Comparison of ENCODE assay signal across 18 cellular contexts in the genomic region with DNA sequence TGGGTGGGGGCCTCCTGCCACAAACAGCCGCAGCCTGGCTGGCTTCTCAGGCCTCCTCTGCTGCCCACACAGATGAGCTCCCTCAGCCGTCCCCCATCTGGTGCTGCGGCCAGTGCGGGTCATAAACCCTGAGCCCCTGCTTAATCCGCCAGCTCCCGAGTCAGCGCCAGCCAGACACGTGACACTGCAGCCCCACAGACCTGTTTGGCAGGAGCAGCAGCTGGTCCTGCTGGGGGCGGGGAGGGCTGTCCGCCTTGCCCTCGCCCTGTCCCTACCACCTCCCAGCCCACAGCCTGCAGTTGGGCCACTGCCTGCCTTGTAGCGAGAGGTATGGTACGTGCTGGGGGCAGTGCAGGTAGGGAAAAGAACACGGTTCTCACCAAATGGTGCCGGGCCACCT.
DNase-seq lines count a peak whose midpoint lies in the region; ATAC-seq, FAIRE-seq and TF ChIP-seq lines count a peak whose summit lies in the region.
"Had no signal": no experiment of that assay in that cellular context is flagged by ENCODE, and none has a peak within 500 bp of the region (broad histone marks: within the 10 kb centered on the region; RNA-seq: fewer than 3 reads in every experiment).

No MANE protein-coding gene starts in this region.

- no peak overlapping the region for H2BK5ac ChIP-seq in H1 (ENCODE audit: low read depth, low read length)

- WGBS in H1 (ENCODE audit: extremely low coverage in 1 of 2, insufficient coverage in 1 of 2, insufficient read length in 1 of 2, insufficient replicate concordance in 2 of 2, low coverage in 1 of 2, low lambda C conversion rate in 2 of 2, missing lambda C conversion rate in 1 of 2), 2 experiments, result 89% methylated on average over 15 of the region's 15 CpGs; no CpG with 5 or more reads in 1 of the 2 experiments

- H3K4me2 ChIP-seq in H1 (ENCODE audit: insufficient read depth in 1 of 2, low read depth in 2 of 2, low read length in 2 of 2), result no peak overlapping the region
- H3K4me2 ChIP-seq: PC-9 had no signal

- H2BK20ac ChIP-seq in H1 (ENCODE audit: low read length), result no peak overlapping the region

- peaks cover 9% of the 10 kb centered on the region for H3K36me3 Mint-ChIP-seq in stimulated activated memory B cell treated with anti-CD40 and anti-IgM and Interleukin-4, amounts not matched to agents 10 μg/mL and 1 μg/mL and 100 μg/mL, for 72 hours

- no peak overlapping the region for H3K4ac ChIP-seq in H1 (replicated peaks; ENCODE audit: insufficient read length, low read depth, low read length)

- 0 out of 2 replicates have a peak overlapping the region, but pooled peaks have one; percentile 6 for H2AK5ac ChIP-seq in H1 (ENCODE audit: low read depth, low read length)

- no peak overlapping the region for H2BK120ac ChIP-seq in H1 (replicated peaks; ENCODE audit: low read depth, low read length)

- no peak overlapping the region for H3K4me3 ChIP-seq in H1 (ENCODE audit: extremely low read depth in 1 of 4, insufficient read depth in 2 of 4, low read depth in 3 of 4, low read length in 4 of 4)
- H3K4me3 ChIP-seq: coronary artery, PC-9 had no signal

- H2BK15ac ChIP-seq in H1 (ENCODE audit: low read length), result peak overlapping the region; percentile 72; the same call in 1 of the 2 replicates

- no peak for FAIRE-seq in H1 (lab: Jason Lieb, UNC)
- FAIRE-seq: astrocyte had no signal

- no peak overlapping the region for H3K18ac ChIP-seq in H1 (ENCODE audit: extremely low read depth, low read length)

- H2AFZ ChIP-seq in H1 (ENCODE audit: low read length), result no peak overlapping the region
- H2AFZ ChIP-seq: PC-9 had no signal

- H3K23me2 ChIP-seq in H1 (ENCODE audit: low read depth, low read length), result no peaks in the 10 kb centered on the region

- DNase-seq in H1 (ENCODE audit: low read depth in 1 of 2, low spot score in 2 of 2) (no peak), myocyte (ENCODE audit: low read depth) (peak; percentile 56), GDM1 (lab: John Stamatoyannopoulos, UW) (no peak), DMS79 treated with DMSO at 0.1 percent for 48 hours (lab: John Stamatoyannopoulos, UW) (no peak)
- DNase-seq: activated CD8-positive, alpha-beta memory T cell treated with anti-CD3 and anti-CD28 coated beads for 24 hours; activated effector memory CD4-positive, alpha-beta T cell treated with Interleukin-2 at 50 U/mL for 16 hours; AML-193; DMS79; midbrain; NCI-H187; PC-9 had no signal

- H3K27me3 ChIP-seq in H1 (replicated peaks in 1 of 4; ENCODE audit: control insufficient read depth in 3 of 4, extremely low read depth in 1 of 4, insufficient read depth in 3 of 4, low read length in 3 of 4), result no peaks in the 10 kb centered on the region

- H3K27ac Mint-ChIP-seq in stimulated activated memory B cell treated with anti-CD40 and anti-IgM and Interleukin-4, amounts not matched to agents 10 μg/mL and 1 μg/mL and 100 μg/mL, for 72 hours, result peak overlapping the region; percentile 42

- peaks cover 0 to 5% of the 10 kb centered on the region in 2 experiments; a peak in 2 of 4 replicates for H3K9me3 ChIP-seq in H1 (ENCODE audit: insufficient read depth in 2 of 2, low read depth in 1 of 2, low read length in 1 of 2)

- peaks cover 1 to 6% of the 10 kb centered on the region in 2 experiments for H4K20me1 ChIP-seq in H1 (replicated peaks in 1 of 2; ENCODE audit: control insufficient read depth in 1 of 2, insufficient read depth in 2 of 2, low read length in 2 of 2)

- H4K91ac ChIP-seq in H1 (replicated peaks; ENCODE audit: insufficient read length, low read length), result no peak overlapping the region

- TF ChIP-seq POLR2A in H1 (IDR thresholded peaks at IDR 0.05; ENCODE audit: control extremely low read depth in 1 of 2, low read depth in 2 of 2, low read length in 2 of 2), result no peak

- no peak overlapping the region for H4K5ac ChIP-seq in H1 (ENCODE audit: insufficient read length, low read depth, low read length)

- POLR2A ChIA-PET in H1 (lab: Charles Lee; ENCODE audit: partially characterized antibody), result no interaction called here

- no peak overlapping the region for H3K14ac ChIP-seq in H1 (ENCODE audit: insufficient read length)

- peaks cover 2% of the 10 kb centered on the region; the same call in 1 of the 2 replicates for H3K79me1 ChIP-seq in H1 (ENCODE audit: low read depth, low read length)

- no peak overlapping the region for H4K8ac ChIP-seq in H1 (ENCODE audit: extremely low read depth, insufficient read depth, low read length)

- no peak overlapping the region for H3K27ac ChIP-seq in H1 (ENCODE audit: low read depth, low read length)
- H3K27ac ChIP-seq: coronary artery, epithelial cell of prostate, PC-9 had no signal

- no peaks in the 10 kb centered on the region for H3K27me3 Mint-ChIP-seq in stimulated activated memory B cell treated with anti-CD40 and anti-IgM and Interleukin-4, amounts not matched to agents 10 μg/mL and 1 μg/mL and 100 μg/mL, for 72 hours

- H3K4me1 ChIP-seq in H1 (replicated peaks in 1 of 4; ENCODE audit: control insufficient read depth in 3 of 4, insufficient read depth in 4 of 4, low read length in 3 of 4), result peaks cover 0 to 13% (median 8%) of the 10 kb centered on the region in 4 experiments; a peak in 6 of 7 replicates

- H3K4me1 Mint-ChIP-seq in stimulated activated memory B cell treated with anti-CD40 and anti-IgM and Interleukin-4, amounts not matched to agents 10 μg/mL and 1 μg/mL and 100 μg/mL, for 72 hours, result peaks cover 90% of the 10 kb centered on the region

- H3K23ac ChIP-seq in H1 (ENCODE audit: insufficient read length), result no peak overlapping the region

- H3K4me3 Mint-ChIP-seq in stimulated activated memory B cell treated with anti-CD40 and anti-IgM and Interleukin-4, amounts not matched to agents 10 μg/mL and 1 μg/mL and 100 μg/mL, for 72 hours, result no peak overlapping the region

- H2BK12ac ChIP-seq in H1 (ENCODE audit: low read depth, low read length), result 0 out of 2 replicates have a peak overlapping the region, but pooled peaks have one; percentile 39

- peaks cover 6% of the 10 kb centered on the region for H3K9me3 Mint-ChIP-seq in stimulated activated memory B cell treated with anti-CD40 and anti-IgM and Interleukin-4, amounts not matched to agents 10 μg/mL and 1 μg/mL and 100 μg/mL, for 72 hours

- no peak for TF ChIP-seq CTCF in H1 (IDR thresholded peaks at IDR 0.05; ENCODE audit: control extremely low read depth in 1 of 3, insufficient read depth in 1 of 3, low read depth in 1 of 3, low read length in 3 of 3)

- H3K9ac ChIP-seq in H1 (replicated peaks in 1 of 4; ENCODE audit: extremely low read depth in 1 of 4, low read depth in 3 of 4, low read length in 3 of 4), result no peak overlapping the region

- TF ChIP-seq EP300 in Ishikawa (IDR thresholded peaks at IDR 0.05; ENCODE audit: borderline replicate concordance) (no peak), H1 (IDR thresholded peaks at IDR 0.05; ENCODE audit: borderline replicate concordance in 1 of 2, low read depth in 2 of 2, low read length in 2 of 2) (no peak)

- no peak for ATAC-seq in stimulated activated memory B cell treated with anti-CD40 and anti-IgM and Interleukin-4, amounts not matched to agents 10 μg/mL and 1 μg/mL and 100 μg/mL, for 72 hours
- no peak for ATAC-seq in GM21423 (IDR thresholded peaks at IDR 0.05; ENCODE audit: unreplicated experiment)
- no peak for ATAC-seq in GM18867 (IDR thresholded peaks at IDR 0.05; ENCODE audit: unreplicated experiment)

- no peak overlapping the region for H3K56ac ChIP-seq in H1 (replicated peaks; ENCODE audit: insufficient read length, low read depth, low read length)

- CTCF ChIA-PET in H1 (lab: Charles Lee; ENCODE audit: partially characterized antibody), result interaction anchor here (0.6 to 12.1 kb wide), 11 partner anchors 7 to 93 kb away, joined by 3 to 267 read pairs (median 3); no protein-coding TSS in a partner anchor

- H3K36me3 ChIP-seq in H1 (ENCODE audit: control insufficient read depth in 2 of 4, insufficient read depth in 4 of 4, low read length in 3 of 4), result no peaks in the 10 kb centered on the region

- TF ChIP-seq RAD21 in Ishikawa (IDR thresholded peaks at IDR 0.05; ENCODE audit: low read depth), result no peak
- TF ChIP-seq RAD21 in H1 (IDR thresholded peaks at IDR 0.05 in 1 of 2, conservative IDR thresholded peaks at IDR 0.05 in 1 of 2; ENCODE audit: low read depth in 2 of 2, low read length in 2 of 2), result no peak

- no peaks in the 10 kb centered on the region for H3K79me2 ChIP-seq in H1 (ENCODE audit: control insufficient read depth in 1 of 2, insufficient read depth in 2 of 2, low read length in 2 of 2)

TF ChIP-seq in Ishikawa, 13 proteins besides CTCF, POLR2A, EP300 and RAD21:
- TF ChIP-seq TCF12 (IDR thresholded peaks at IDR 0.05; ENCODE audit: low read depth), result 0 out of 2 replicates have a peak, but pooled peaks have one; percentile 20
- no peak for TF ChIP-seq YY1 (IDR thresholded peaks at IDR 0.05; ENCODE audit: low read depth)
- TF ChIP-seq, protein P1, sequence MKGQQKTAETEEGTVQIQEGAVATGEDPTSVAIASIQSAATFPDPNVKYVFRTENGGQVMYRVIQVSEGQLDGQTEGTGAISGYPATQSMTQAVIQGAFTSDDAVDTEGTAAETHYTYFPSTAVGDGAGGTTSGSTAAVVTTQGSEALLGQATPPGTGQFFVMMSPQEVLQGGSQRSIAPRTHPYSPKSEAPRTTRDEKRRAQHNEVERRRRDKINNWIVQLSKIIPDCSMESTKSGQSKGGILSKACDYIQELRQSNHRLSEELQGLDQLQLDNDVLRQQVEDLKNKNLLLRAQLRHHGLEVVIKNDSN (IDR thresholded peaks at IDR 0.05), result peak; percentile 81
- TF ChIP-seq MAX (IDR thresholded peaks at IDR 0.05), result 0 out of 2 replicates have a peak, but pooled peaks have one; percentile 27
- TF ChIP-seq FOXM1 (IDR thresholded peaks at IDR 0.05; ENCODE audit: borderline replicate concordance, low read depth), result no peak

TF ChIP-seq in H1, 55 proteins besides CTCF, POLR2A, EP300 and RAD21:
- TF ChIP-seq MAFK (IDR thresholded peaks at IDR 0.05; ENCODE audit: low read depth, low read length) (peak; percentile 9; the same call in 1 of the 2 replicates), SIRT6 (IDR thresholded peaks at IDR 0.05; ENCODE audit: low read length) (no peak), HDAC6 (IDR thresholded peaks at IDR 0.05; ENCODE audit: low read depth, low read length) (no peak), EGR1 (IDR thresholded peaks at IDR 0.05; ENCODE audit: borderline replicate concordance, low read depth, low read length) (no peak)
- TF ChIP-seq, protein P2, sequence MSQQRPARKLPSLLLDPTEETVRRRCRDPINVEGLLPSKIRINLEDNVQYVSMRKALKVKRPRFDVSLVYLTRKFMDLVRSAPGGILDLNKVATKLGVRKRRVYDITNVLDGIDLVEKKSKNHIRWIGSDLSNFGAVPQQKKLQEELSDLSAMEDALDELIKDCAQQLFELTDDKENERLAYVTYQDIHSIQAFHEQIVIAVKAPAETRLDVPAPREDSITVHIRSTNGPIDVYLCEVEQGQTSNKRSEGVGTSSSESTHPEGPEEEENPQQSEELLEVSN (IDR thresholded peaks at IDR 0.05), result no peak
